34 cellular contexts compared by ENCODE assay signal in the genomic region with DNA sequence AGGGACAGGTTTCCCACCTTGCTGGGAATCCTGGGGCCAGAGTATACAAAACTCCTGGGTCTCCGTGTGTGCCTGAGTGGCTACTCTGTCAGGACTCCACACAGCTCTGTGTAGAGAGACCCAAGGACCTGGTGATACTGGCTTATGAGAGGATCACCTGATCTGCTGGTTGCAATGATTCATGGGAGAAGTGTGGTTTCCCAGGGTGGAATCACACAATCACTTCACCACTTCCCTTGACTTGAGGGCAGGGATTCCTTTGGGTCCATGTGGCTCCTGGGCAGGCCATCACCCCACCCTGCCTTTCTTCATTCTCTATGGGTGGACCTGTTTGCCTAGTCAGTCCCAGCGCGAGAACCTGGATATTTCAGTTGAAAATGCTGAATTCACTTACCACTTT. TPM values are rescaled to one million over a fixed set of nuclear protein-coding genes. Genes with fewer than 3 reads are reported as not detected.
"Had no signal": no experiment of that assay in that cellular context is flagged by ENCODE, and none has a peak within 500 bp of the region (broad histone marks: within the 10 kb centered on the region; RNA-seq: fewer than 3 reads in every experiment).

No MANE protein-coding gene starts in this region.

- H3K36me3 Mint-ChIP-seq: activated CD8-positive, alpha-beta memory T cell treated with anti-CD3 and anti-CD28 coated beads, Interleukin-2, amount 10 ng/mL, durations not matched to agents 7 days and 5 days; brain had no signal

- H3K4me3 Mint-ChIP-seq: activated B cell treated with CpG ODN at 0.5 μM for 24 hours; activated CD4-positive, alpha-beta memory T cell treated with anti-CD3 and anti-CD28 coated beads, Interleukin-2, amount 10 ng/mL, durations not matched to agents 7 days and 5 days; activated CD8-positive, alpha-beta memory T cell treated with anti-CD3 and anti-CD28 coated beads, Interleukin-2, amount 10 ng/mL, durations not matched to agents 7 days and 5 days; activated naive CD4-positive, alpha-beta T cell treated with anti-CD3 and anti-CD28 coated beads, Interleukin-2, amount 10 ng/mL, durations not matched to agents 7 days and 5 days; activated naive CD8-positive, alpha-beta T cell; activated naive CD8-positive, alpha-beta T cell treated with anti-CD3 and anti-CD28 coated beads, Interleukin-2, amount 50 U/mL, for 24 hours; brain had no signal

- DNase-seq: activated B cell treated with CpG ODN at 0.5 μM for 24 hours; activated CD4-positive, alpha-beta memory T cell treated with anti-CD3 and anti-CD28 coated beads, Interleukin-2, amount 10 ng/mL, durations not matched to agents 7 days and 5 days; activated CD4-positive, alpha-beta T cell treated with anti-CD3 and anti-CD28 coated beads for 4 hours; activated CD4-positive, CD25-positive, alpha-beta regulatory T cell treated with anti-CD3 and anti-CD28 coated beads, Interleukin-2, amount 50 U/mL, for 72 hours; activated CD8-positive, alpha-beta memory T cell treated with anti-CD3 and anti-CD28 coated beads for 24 hours; activated CD8-positive, alpha-beta memory T cell treated with anti-CD3 and anti-CD28 coated beads, Interleukin-2, amount 10 ng/mL, durations not matched to agents 7 days and 5 days; activated CD8-positive, alpha-beta memory T cell treated with anti-CD3 and anti-CD28 coated beads, Interleukin-2, amount 50 U/mL, for 48 hours; activated effector memory CD4-positive, alpha-beta T cell treated with Interleukin-2 at 50 U/mL for 16 hours; activated naive CD4-positive, alpha-beta T cell treated with anti-CD3 and anti-CD28 coated beads, Interleukin-2, amount 10 ng/mL, durations not matched to agents 7 days and 5 days; activated naive CD8-positive, alpha-beta T cell treated with anti-CD3 and anti-CD28 coated beads, Interleukin-2, amount 50 U/mL, for 24 hours; activated T-cell treated with anti-CD3 and anti-CD28 coated beads, Interleukin-2, amount 50 U/mL, for 48 hours; anterior cingulate cortex; central memory CD4-positive, alpha-beta T cell; NCI-H1105; NCI-H1417 treated with DMSO at 0.1 percent for 48 hours; NCI-H187 treated with DMSO at 0.1 percent for 48 hours; NCI-H2081; NCI-H2171 treated with DMSO at 0.1 percent for 48 hours; NCI-H2227 treated with DMSO at 0.1 percent for 48 hours; NCI-H446; NCI-H510A treated with DMSO at 0.1 percent for 48 hours; NCI-H69; NCI-H82; NK-92 treated with Interleukin-12 subunit alpha and Interleukin-12 subunit beta, amount 100 ng/mL, for 24 hours; PC-3; Right ventricle myocardium superior; SW 1271; T-helper 1 cell; T-helper 9 cell had no signal

- FAIRE-seq: RCC 7860 had no signal

- H3K27ac Mint-ChIP-seq: activated B cell treated with CpG ODN at 0.5 μM for 24 hours; activated CD4-positive, alpha-beta memory T cell treated with anti-CD3 and anti-CD28 coated beads, Interleukin-2, amount 10 ng/mL, durations not matched to agents 7 days and 5 days; activated CD8-positive, alpha-beta memory T cell treated with anti-CD3 and anti-CD28 coated beads, Interleukin-2, amount 10 ng/mL, durations not matched to agents 7 days and 5 days; activated naive CD4-positive, alpha-beta T cell treated with anti-CD3 and anti-CD28 coated beads, Interleukin-2, amount 10 ng/mL, durations not matched to agents 7 days and 5 days; activated naive CD8-positive, alpha-beta T cell; activated naive CD8-positive, alpha-beta T cell treated with anti-CD3 and anti-CD28 coated beads, Interleukin-2, amount 50 U/mL, for 24 hours; brain had no signal

- H3K27ac ChIP-seq: VCaP had no signal

- H3K4me1 Mint-ChIP-seq: activated B cell treated with CpG ODN at 0.5 μM for 24 hours; activated CD8-positive, alpha-beta memory T cell treated with anti-CD3 and anti-CD28 coated beads, Interleukin-2, amount 10 ng/mL, durations not matched to agents 7 days and 5 days; brain had no signal

- H3K27me3 Mint-ChIP-seq: activated naive CD8-positive, alpha-beta T cell had no signal

RNA-seq across cellular contexts. Expression of a gene that starts 13.3 kb away (rescaled TPM):
- total RNA-seq: activated B cell treated with CpG ODN at 0.5 μM for 24 hours; activated CD4-positive, alpha-beta memory T cell treated with anti-CD3 and anti-CD28 coated beads, Interleukin-2, amount 10 ng/mL, durations not matched to agents 7 days and 5 days; activated CD8-positive, alpha-beta memory T cell treated with anti-CD3 and anti-CD28 coated beads, Interleukin-2, amount 10 ng/mL, durations not matched to agents 7 days and 5 days; M059J; PC-3; Right ventricle myocardium superior had no signal
